ENCODE assay signal across 12 cellular contexts in genomic region chr6:154234019-154234772, GRCh38.
DNase-seq lines count a peak whose midpoint lies in the region; ATAC-seq lines count a peak whose summit lies in the region.
"Had no signal": no experiment of that assay in that cellular context is flagged by ENCODE, and none has a peak within 500 bp of the region (broad histone marks: within the 10 kb centered on the region; RNA-seq: fewer than 3 reads in every experiment).

No MANE protein-coding gene starts in this region.

- DNase-seq in Ammon's horn (ENCODE audit: low spot score) (peak; percentile 39), SIG-M5 (lab: John Stamatoyannopoulos, UW) (peak; percentile 26), NCI-H2081 treated with DMSO at 0.1 percent for 48 hours (lab: John Stamatoyannopoulos, UW) (no peak), NCI-H1092 (lab: John Stamatoyannopoulos, UW) (no peak), HuH-7.5 (ENCODE audit: low spot score) (no peak), cerebellum (ENCODE audit: low spot score) (no peak)
- DNase-seq: AML-193, cerebellar nuclear complex, NCI-H226, tibial artery had no signal

- peak; percentile 34 for ATAC-seq in GM19025 (IDR thresholded peaks at IDR 0.05; ENCODE audit: low read depth, unreplicated experiment)
- peak; percentile 45 for ATAC-seq in HG02973 (IDR thresholded peaks at IDR 0.05; ENCODE audit: unreplicated experiment)

Comparison
In these comparisons a context has a peak if more than half of its experiments do, and no peak if none do; other contexts are left out.
1. DNase-seq: peak in Ammon's horn (single experiment) and SIG-M5 (single experiment); none in NCI-H2081 treated with DMSO at 0.1 percent for 48 hours (single experiment), NCI-H1092 (single experiment), HuH-7.5 (single experiment) and cerebellum (single experiment).